9 cellular contexts compared by ENCODE assay signal in genomic region chr16:19375561-19376158, GRCh38. TPM values are rescaled to one million over a fixed set of nuclear protein-coding genes. Genes with fewer than 3 reads are reported as not detected.
A peak's percentile ranks its signal among the peaks of the same experiment; 100 is the strongest.
DNase-seq lines count a peak whose midpoint lies in the region; ATAC-seq, FAIRE-seq and TF ChIP-seq lines count a peak whose summit lies in the region.
"Had no signal": no experiment of that assay in that cellular context is flagged by ENCODE, and none has a peak within 500 bp of the region (broad histone marks: within the 10 kb centered on the region; RNA-seq: fewer than 3 reads in every experiment).

No MANE protein-coding gene starts in this region.

- TF ChIP-seq RAD21 in K562 (CRISPR knock-in tag; conservative IDR thresholded peaks at IDR 0.05 in 1 of 2, IDR thresholded peaks at IDR 0.05 in 1 of 2), result peak; percentile 85 to 94

- no peaks in the 10 kb centered on the region for H3K79me2 ChIP-seq in K562 (ENCODE audit: control insufficient read depth, insufficient read depth, low read length)

- 3% methylated on average over 4 of the region's 4 CpGs for WGBS in K562 (ENCODE audit: insufficient coverage, low coverage, missing lambda C conversion rate)

- H3K4me1 ChIP-seq in HEK293 (ENCODE audit: control insufficient read depth, insufficient read depth, low read length) (no peaks in the 10 kb centered on the region), K562 (replicated peaks in 1 of 2; ENCODE audit: control insufficient read depth in 2 of 2, insufficient read depth in 2 of 2, low read length in 2 of 2) (no peaks in the 10 kb centered on the region)

- no peak overlapping the region for H3K27ac ChIP-seq in HEK293 (ENCODE audit: extremely low read depth, low read depth, low read length)
- H3K27ac ChIP-seq in K562 (ENCODE audit: extremely low read depth, low read depth, low read length), result no peak overlapping the region

- no peak overlapping the region for H2AFZ ChIP-seq in K562 (ENCODE audit: low read depth, low read length)

- intact Hi-C loops in K562 (cut with micrococcal nuclease), result loop anchor here (1.0 to 10.0 kb wide), 4 partner anchors 153 to 393 kb away; partner anchors contain the start of gene TMC7

- TF ChIP-seq CTCF in HEK293 (tag by site-specific recombination; IDR thresholded peaks at IDR 0.05) (peak; percentile 57; the same call in 1 of the 2 replicates), K562 (IDR thresholded peaks at IDR 0.05 in 2 of 3, conservative IDR thresholded peaks at IDR 0.05 in 1 of 3; ENCODE audit: insufficient read depth in 2 of 3, low read depth in 1 of 3, low read length in 3 of 3) (peak; percentile 73 to 88 (median 73))

- H3K27me3 ChIP-seq in K562 (ENCODE audit: control insufficient read depth in 2 of 2, insufficient read depth in 2 of 2, low read length in 2 of 2), result no peaks in the 10 kb centered on the region

- in situ Hi-C loops in K562 (cut with MboI), result loop anchor here (5.0 to 25.0 kb wide), 4 partner anchors 201 to 512 kb away; partner anchors contain the start of genes GPRC5B and TMC7

- TF ChIP-seq POLR2A in K562 (conservative IDR thresholded peaks at IDR 0.05), result no peak

- DNase-seq in COLO829 (ENCODE audit: low spot score) (peak; percentile 77), NOMO-1 treated with dmso at 0.1 percent for 144 hours (lab: John Stamatoyannopoulos, UW; ENCODE audit: unreplicated experiment) (peak; percentile 27), K562 (ENCODE audit: extremely low read depth in 1 of 4, low spot score in 3 of 4) (peak; percentile 65 to 70 (median 70)), iPS-NIHi7 (ENCODE audit: extremely low spot score) (peak; percentile 79), mesenteric fat pad (ENCODE audit: low spot score) (no peak)
- peak; percentile 48 for DNase-seq in stimulated activated CD4-positive, alpha-beta T cell treated with anti-CD3 and anti-CD28 coated beads, Interleukin-15, amount 100 ng/mL, for 24 hours

- FAIRE-seq in K562 (lab: Jason Lieb, UNC), result peak; percentile 57

- no TSS peak for BruUV-seq in K562 (replicated peaks; lab: Mats Ljungman, UMichigan)

- H3K9ac ChIP-seq in K562 (ENCODE audit: insufficient read depth in 1 of 2, low read depth in 2 of 2, low read length in 2 of 2), result no peak overlapping the region

- H4K20me1 ChIP-seq in K562 (replicated peaks; ENCODE audit: control insufficient read depth, insufficient read depth, low read length), result no peaks in the 10 kb centered on the region

- POLR2A ChIA-PET in HEK293 (lab: Yijun Ruan, JAX) (no interaction called here), K562 (lab: Yijun Ruan, JAX) (interaction anchor here (0.7 kb wide), 1 partner anchor 290 kb away, joined by 3 read pairs; no protein-coding TSS in a partner anchor)

- TF ChIP-seq EP300 in K562 (IDR thresholded peaks at IDR 0.05; ENCODE audit: low read length), result no peak

- no peak overlapping the region for H3K4me2 ChIP-seq in K562 (ENCODE audit: insufficient read depth, low read length)

- no peaks in the 10 kb centered on the region for H3K36me3 ChIP-seq in HEK293 (ENCODE audit: control insufficient read depth in 2 of 2, insufficient read depth in 1 of 2, low read length in 2 of 2)
- no peaks in the 10 kb centered on the region for H3K36me3 ChIP-seq in K562 (ENCODE audit: control insufficient read depth, insufficient read depth, low read length)

- no peaks in the 10 kb centered on the region for H3K9me1 ChIP-seq in K562 (ENCODE audit: control insufficient read depth, insufficient read depth, low read length)

- CTCF ChIA-PET in HEK293 (lab: Yijun Ruan, JAX), result interaction anchor here (0.6 to 3.9 kb wide), 9 partner anchors 10 to 392 kb away, joined by 3 to 33 read pairs (median 3); partner anchors contain the start of gene TMC7
- CTCF ChIA-PET in K562 (lab: Yijun Ruan, JAX; ENCODE audit: low intra/inter-chr PET ratio), result interaction anchor here (0.5 to 3.4 kb wide), 4 partner anchors 121 to 392 kb away, joined by 3 to 29 read pairs (median 7); partner anchors contain the start of gene TMC7

- peak; percentile 78 for ATAC-seq in K562
- no peak for ATAC-seq in HG03025 (IDR thresholded peaks at IDR 0.05; ENCODE audit: low FRiP score, unreplicated experiment)

- H3K9me3 ChIP-seq in HEK293 (ENCODE audit: control insufficient read depth, insufficient read depth, low read depth, low read length) (no peaks in the 10 kb centered on the region), K562 (replicated peaks; ENCODE audit: control insufficient read depth, insufficient read depth, low read depth, low read length) (no peaks in the 10 kb centered on the region)

- H3K4me3 ChIP-seq in HEK293 (ENCODE audit: low read depth, low read length) (no peak overlapping the region), K562 (no peak overlapping the region)

TF ChIP-seq in HEK293, 187 proteins besides CTCF, POLR2A, EP300 and RAD21:
- TF ChIP-seq ZNF654 (tag by site-specific recombination; IDR thresholded peaks at IDR 0.05; ENCODE audit: low read depth) (peak; percentile 92), ZFHX2 (tag by site-specific recombination; conservative IDR thresholded peaks at IDR 0.05) (no peak), ZNF660 (tag by site-specific recombination; IDR thresholded peaks at IDR 0.05) (0 out of 2 replicates have a peak, but pooled peaks have one; percentile 36), ZNF404 (tag by site-specific recombination; IDR thresholded peaks at IDR 0.05) (no peak), KLF10 (tag by site-specific recombination; IDR thresholded peaks at IDR 0.05) (0 out of 2 replicates have a peak, but pooled peaks have one; percentile 33)

TF ChIP-seq in K562, 482 proteins besides CTCF, POLR2A, EP300 and RAD21 (continues in another document):
- no peak for TF ChIP-seq HDGF (IDR thresholded peaks at IDR 0.05)
- TF ChIP-seq, protein P1, sequence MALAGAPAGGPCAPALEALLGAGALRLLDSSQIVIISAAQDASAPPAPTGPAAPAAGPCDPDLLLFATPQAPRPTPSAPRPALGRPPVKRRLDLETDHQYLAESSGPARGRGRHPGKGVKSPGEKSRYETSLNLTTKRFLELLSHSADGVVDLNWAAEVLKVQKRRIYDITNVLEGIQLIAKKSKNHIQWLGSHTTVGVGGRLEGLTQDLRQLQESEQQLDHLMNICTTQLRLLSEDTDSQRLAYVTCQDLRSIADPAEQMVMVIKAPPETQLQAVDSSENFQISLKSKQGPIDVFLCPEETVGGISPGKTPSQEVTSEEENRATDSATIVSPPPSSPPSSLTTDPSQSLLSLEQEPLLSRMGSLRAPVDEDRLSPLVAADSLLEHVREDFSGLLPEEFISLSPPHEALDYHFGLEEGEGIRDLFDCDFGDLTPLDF (CRISPR knock-in tag; IDR thresholded peaks at IDR 0.05), result no peak
- TF ChIP-seq XRCC5 (IDR thresholded peaks at IDR 0.05; ENCODE audit: low read depth, low read length), result no peak
- no peak for TF ChIP-seq CREM (IDR thresholded peaks at IDR 0.05; ENCODE audit: low read depth)
- TF ChIP-seq KLF16 (IDR thresholded peaks at IDR 0.05), result 0 out of 2 replicates have a peak, but pooled peaks have one; percentile 29
- no peak for TF ChIP-seq TCFL5 (CRISPR knock-in tag; conservative IDR thresholded peaks at IDR 0.05)
- TF ChIP-seq DEAF1 (CRISPR knock-in tag; IDR thresholded peaks at IDR 0.05), result peak; percentile 74
- no peak for TF ChIP-seq CBX1 (IDR thresholded peaks at IDR 0.05; ENCODE audit: low read depth)
- TF ChIP-seq ZNF780A (CRISPR knock-in tag; IDR thresholded peaks at IDR 0.05), result no peak
- peak; percentile 53 for TF ChIP-seq MYC (IDR thresholded peaks at IDR 0.05; ENCODE audit: low read depth, low read length)
- no peak for TF ChIP-seq MYC (CRISPR knock-in tag; IDR thresholded peaks at IDR 0.05; ENCODE audit: borderline replicate concordance, low read depth)
- no peak for TF ChIP-seq TRIM28 (IDR thresholded peaks at IDR 0.05)
- TF ChIP-seq ZFP91 (CRISPR knock-in tag; IDR thresholded peaks at IDR 0.05), result no peak

RNA-seq across cellular contexts. Expression of gene TMC5, which starts 42.0 kb away (rescaled TPM):
- total RNA-seq in K562 (2011; cell fraction: chromatin; rRNA removed; ENCODE audit: low replicate concordance), result 0.16 and 0.44 TPM in 2 replicates
- total RNA-seq in K562 (2011; cell fraction: nucleolus; rRNA removed), result 0.17 TPM in 1 of 2 replicates, not detected in the other
- total RNA-seq in K562 (2011; cell fraction: nucleoplasm; rRNA removed), result 0.31 and 0.95 TPM in 2 replicates
- total RNA-seq in K562 (2014; rRNA removed) (0.94 and 1.8 TPM in 2 replicates), K562 (2014; rRNA removed; fragmentation: Illumina TruSeq; extraction: Trizol) (2.3 and 2.5 TPM in 2 replicates), K562 (2015; rRNA removed; fragmentation: Illumina TruSeq; extraction: Trizol) (0.83 and 1.1 TPM in 2 replicates), K562 (2021) (1.3 and 2.7 TPM in 2 replicates), mesenteric fat pad (0.26 TPM)
- polyA plus RNA-seq in K562 (2011; rRNA removed) (2.4 and 2.6 TPM in 2 replicates), K562 (2014; fragmentation: Illumina TruSeq; extraction: Trizol) (1.7 and 2.3 TPM in 2 replicates), K562 (2014; fragmentation: Nextera tagmentation; extraction: Ambion mirVana) (1 to 10 TPM; 1.5 to 1.6 TPM), K562 (2014; rRNA removed) (1.6 and 2.2 TPM in 2 replicates)
- 0.12 and 0.34 TPM in 2 replicates for polyA plus RNA-seq in K562 (2011; cell fraction: cytosol; rRNA removed)
- 0.16 and 0.88 TPM in 2 replicates for polyA plus RNA-seq in K562 (2011; cell fraction: nucleus; rRNA removed)
- 0.90 and 1.7 TPM in 2 replicates for polyA plus RNA-seq in K562 (2012)
- 0.77 and 1.9 TPM in 2 replicates for polyA minus RNA-seq in K562 (2011; rRNA and poly(A)+ RNA removed)
- 1.7 TPM in 1 of 2 replicates, not detected in the other for polyA minus RNA-seq in K562 (2011; cell fraction: cytosol; rRNA and poly(A)+ RNA removed)
- polyA minus RNA-seq in K562 (2011; cell fraction: nucleus; rRNA and poly(A)+ RNA removed), result 0.13 and 0.56 TPM in 2 replicates
- total RNA-seq: natural killer cell treated with Interleukin-12 subunit alpha and Interleukin-12 subunit beta and Interleukin-15 and Interleukin-18, amount 100 ng/mL, for 72 hours had no signal
